ENCODE assay signal across 21 cellular contexts in genomic region chr11:13321431-13321830, GRCh38.
"Had no signal": no experiment of that assay in that cellular context is flagged by ENCODE, and none has a peak within 500 bp of the region (broad histone marks: within the 10 kb centered on the region; RNA-seq: fewer than 3 reads in every experiment).

No MANE protein-coding gene starts in this region.

- H3K36me3 Mint-ChIP-seq: brain had no signal

- ATAC-seq: stimulated activated naive CD8-positive, alpha-beta T cell treated with anti-CD3 and anti-CD28 coated beads, Interleukin-15, amount 100 ng/mL, for 72 hours had no signal

- H3K9me3 ChIP-seq: esophagus squamous epithelium, left ventricle myocardium inferior, right atrium auricular region, testis had no signal

- H3K27me3 ChIP-seq: esophagus squamous epithelium, right atrium auricular region, testis had no signal

- H3K27ac Mint-ChIP-seq: activated CD4-positive, alpha-beta T cell treated with anti-CD3 and anti-CD28 coated beads, Interleukin-2, amount 10 ng/mL, durations not matched to agents 24 days and 14 days; brain; nephron progenitor cell; progenitor cell of endocrine pancreas; T-helper 2 cell treated with Interferon-gamma antibody and Interleukin-4, amounts not matched to agents 5 μg/mL and 100 μg/mL, for 36 hours had no signal

- DNase-seq: activated CD4-positive, alpha-beta T cell treated with anti-CD3 and anti-CD28 coated beads, Interleukin-2, amount 10 ng/mL, durations not matched to agents 24 days and 14 days; activated CD4-positive, CD25-positive, alpha-beta regulatory T cell; activated effector memory CD4-positive, alpha-beta T cell treated with anti-CD3 and anti-CD28 coated beads, Interleukin-2, amount 50 U/mL, for 16 hours; central memory CD4-positive, alpha-beta T cell; cortex of kidney; effector CD4-positive, alpha-beta T cell; esophagus squamous epithelium; hypothalamus; left ventricle myocardium inferior; mesenchymal stem cell; nephron progenitor cell; stimulated activated CD4-positive, alpha-beta T cell treated with anti-CD3 and anti-CD28 coated beads, Interleukin-15, amount 100 ng/mL, for 24 hours; stimulated activated CD4-positive, alpha-beta T cell treated with anti-CD3 and anti-CD28 coated beads, Interleukin-4, amount 100 ng/mL, for 1 hour; stimulated activated naive CD8-positive, alpha-beta T cell treated with anti-CD3 and anti-CD28 coated beads, Interleukin-15, amount 100 ng/mL, for 72 hours; testis had no signal

- H3K36me3 ChIP-seq: right atrium auricular region had no signal

- H3K27ac ChIP-seq: esophagus squamous epithelium, left ventricle myocardium inferior, right atrium auricular region, skin epidermis, testis had no signal

- H3K27me3 Mint-ChIP-seq: activated CD4-positive, alpha-beta T cell treated with anti-CD3 and anti-CD28 coated beads, Interleukin-2, amount 10 ng/mL, durations not matched to agents 24 days and 14 days; activated naive CD8-positive, alpha-beta T cell; progenitor cell of endocrine pancreas; stimulated activated naive CD8-positive, alpha-beta T cell treated with anti-CD3 and anti-CD28 coated beads, Interleukin-15, amount 100 ng/mL, for 72 hours had no signal

- H3K4me3 Mint-ChIP-seq: activated CD4-positive, alpha-beta T cell treated with anti-CD3 and anti-CD28 coated beads, Interleukin-2, amount 10 ng/mL, durations not matched to agents 24 days and 14 days; activated naive CD8-positive, alpha-beta T cell; brain; nephron progenitor cell; stimulated activated naive CD8-positive, alpha-beta T cell treated with anti-CD3 and anti-CD28 coated beads, Interleukin-15, amount 100 ng/mL, for 72 hours; T-helper 2 cell treated with Interferon-gamma antibody and Interleukin-4, amounts not matched to agents 5 μg/mL and 100 μg/mL, for 36 hours had no signal

- H3K4me3 ChIP-seq: esophagus squamous epithelium, left ventricle myocardium inferior, right atrium auricular region, skin epidermis, testis had no signal

- H3K9me3 Mint-ChIP-seq: activated CD4-positive, alpha-beta T cell treated with anti-CD3 and anti-CD28 coated beads, Interleukin-2, amount 10 ng/mL, durations not matched to agents 24 days and 14 days; brain; nephron progenitor cell; stimulated activated naive CD8-positive, alpha-beta T cell treated with anti-CD3 and anti-CD28 coated beads, Interleukin-15, amount 100 ng/mL, for 72 hours; T-helper 2 cell treated with Interferon-gamma antibody and Interleukin-4, amounts not matched to agents 5 μg/mL and 100 μg/mL, for 36 hours had no signal
